Comparison of ENCODE assay signal across 2 cellular contexts in genomic region chr20:34516038-34516873, GRCh38.
TF ChIP-seq lines count a peak whose summit lies in the region.

Gene DYNLRB1 (plus strand): TSS chr20:34516422. CDS start chr20:34516459, 37 bp downstream.

TF ChIP-seq in IMR-90, 13 proteins besides CTCF, POLR2A, EP300 and RAD21:
- TF ChIP-seq MXI1 (IDR thresholded peaks at IDR 0.05; ENCODE audit: borderline replicate concordance, low read depth, low read length) (peak; percentile 13; the same call in 1 of the 2 replicates), MAZ (IDR thresholded peaks at IDR 0.05; ENCODE audit: borderline replicate concordance, low read depth, low read length) (peak; percentile 57; the same call in 1 of the 2 replicates), SMC3 (IDR thresholded peaks at IDR 0.05; ENCODE audit: low read depth, low read length) (no peak)

TF ChIP-seq in endothelial cell of umbilical vein, 7 proteins besides CTCF, POLR2A, EP300 and RAD21:
- TF ChIP-seq GATA2 (IDR thresholded peaks at IDR 0.05; ENCODE audit: insufficient read depth, insufficient read length, low read depth, low read length) (no peak), EZH2 (IDR thresholded peaks at IDR 0.05; ENCODE audit: borderline replicate concordance, low read depth, low read length, severe bottlenecking) (no peak), POLR2AphosphoS5 (IDR thresholded peaks at IDR 0.05; ENCODE audit: insufficient read depth, low read depth, low read length) (peak; percentile 89), FOS (IDR thresholded peaks at IDR 0.05; ENCODE audit: borderline replicate concordance, insufficient read depth, low read length) (no peak), MAX (IDR thresholded peaks at IDR 0.05; ENCODE audit: insufficient read depth, insufficient read length) (no peak), MYC (IDR thresholded peaks at IDR 0.05; ENCODE audit: low read depth, low read length) (no peak), JUN (IDR thresholded peaks at IDR 0.05; ENCODE audit: borderline replicate concordance, insufficient read depth, insufficient read length, low read depth) (no peak)
TF ChIP-seq in endothelial cell of umbilical vein: peak in this region for 1.
